ENCODE assay signal across 8 cellular contexts in the genomic region with DNA sequence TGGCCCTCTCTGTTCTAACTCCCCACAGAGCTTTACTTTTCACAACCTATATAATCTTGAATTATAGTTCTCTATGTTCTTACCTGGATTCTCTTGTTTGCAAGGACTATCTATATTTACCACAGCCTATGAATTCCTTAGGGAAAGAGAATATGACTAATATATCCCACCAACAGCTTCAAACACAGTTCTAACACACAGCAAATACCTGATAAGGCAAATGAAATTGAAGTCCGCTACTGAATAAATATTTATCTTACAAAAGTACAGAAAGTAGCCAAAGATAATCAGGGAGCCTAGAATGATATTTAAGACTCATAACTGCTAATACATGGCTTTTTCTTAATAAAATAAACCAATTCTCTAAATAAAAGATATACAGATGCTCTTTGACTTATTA.
"Had no signal": no experiment of that assay in that cellular context is flagged by ENCODE, and none has a peak within 500 bp of the region (broad histone marks: within the 10 kb centered on the region; RNA-seq: fewer than 3 reads in every experiment).

No MANE protein-coding gene starts in this region.

- ATAC-seq: GM12878 had no signal

- DNase-seq: GDM1, GF-D8 had no signal

- H3K4me3 ChIP-seq: GM12878 had no signal

- FAIRE-seq: G401.6, GM12878, GM12891, GM12892, GM18507, GM19239 had no signal
